1 cellular context compared by ENCODE assay signal in genomic region chr14:79580908-79581307, GRCh38.
TF ChIP-seq lines count a peak whose summit lies in the region.

No MANE protein-coding gene starts in this region.

TF ChIP-seq in HEK293, 187 proteins besides CTCF, POLR2A, EP300 and RAD21 (continued from another document):
- TF ChIP-seq ZNF518A (tag by site-specific recombination; conservative IDR thresholded peaks at IDR 0.05; ENCODE audit: low read depth) (no peak), ZNF777 (tag by site-specific recombination; IDR thresholded peaks at IDR 0.05; ENCODE audit: borderline replicate concordance) (no peak), GLI2 (tag by site-specific recombination; IDR thresholded peaks at IDR 0.05; ENCODE audit: borderline replicate concordance, low read depth) (no peak), ZNF416 (tag by site-specific recombination; IDR thresholded peaks at IDR 0.05) (no peak), PRDM1 (tag by site-specific recombination; IDR thresholded peaks at IDR 0.05) (no peak), KLF10 (tag by site-specific recombination; IDR thresholded peaks at IDR 0.05) (no peak), ZBTB44 (tag by site-specific recombination; IDR thresholded peaks at IDR 0.05) (no peak), ZSCAN16 (tag by site-specific recombination; IDR thresholded peaks at IDR 0.05) (no peak), ZNF423 (tag by site-specific recombination; IDR thresholded peaks at IDR 0.05) (no peak), ZFP69B (tag by site-specific recombination; IDR thresholded peaks at IDR 0.05) (no peak)
